Comparison of ENCODE assay signal across 26 cellular contexts in genomic region chr4:56313132-56313531, GRCh38.
A peak's percentile ranks its signal among the peaks of the same experiment; 100 is the strongest.
DNase-seq lines count a peak whose midpoint lies in the region; ATAC-seq, FAIRE-seq and TF ChIP-seq lines count a peak whose summit lies in the region.
"Had no signal": no experiment of that assay in that cellular context is flagged by ENCODE, and none has a peak within 500 bp of the region (broad histone marks: within the 10 kb centered on the region; RNA-seq: fewer than 3 reads in every experiment).

No MANE protein-coding gene starts in this region.

- ATAC-seq in Right ventricle myocardium inferior (no peak), heart right ventricle (no peak), HepG2 (no peak)
- ATAC-seq: GM12878 had no signal

- TF ChIP-seq EP300 in HepG2 (IDR thresholded peaks at IDR 0.05; ENCODE audit: low read depth in 2 of 2, low read length in 2 of 2) (no peak), HepG2 (CRISPR knock-in tag; IDR thresholded peaks at IDR 0.05; ENCODE audit: borderline replicate concordance) (no peak)

- H3K36me3 ChIP-seq in heart right ventricle (no peaks in the 10 kb centered on the region), HepG2 (replicated peaks in 1 of 2; ENCODE audit: control insufficient read depth in 1 of 2, insufficient read depth in 2 of 2, low read length in 2 of 2) (no peaks in the 10 kb centered on the region)

- H3K9me3 ChIP-seq in heart right ventricle (no peaks in the 10 kb centered on the region), HepG2 (ENCODE audit: low read length) (no peaks in the 10 kb centered on the region)
- H3K9me3 ChIP-seq: BE2C had no signal

- in situ Hi-C loops in HepG2 (cut with HindIII; ENCODE audit: extremely low pct_ligation_motif_present, low pct_unique_long_range_greater_than_20kb): no loop called here

- TF ChIP-seq RAD21 in HepG2 (CRISPR knock-in tag; IDR thresholded peaks at IDR 0.05): no peak

- no peak overlapping the region for H3K27ac ChIP-seq in heart right ventricle
- no peak overlapping the region for H3K27ac ChIP-seq in HepG2 (ENCODE audit: extremely low read length, insufficient read depth, low read length)
- H3K27ac ChIP-seq: BLaER1 had no signal

- H4K20me1 ChIP-seq in HepG2 (ENCODE audit: insufficient read depth, low read length): no peaks in the 10 kb centered on the region
- H4K20me1 ChIP-seq: BLaER1 had no signal

- CTCF ChIA-PET in HepG2 (lab: Yijun Ruan, JAX; ENCODE audit: low intra/inter-chr PET ratio, low total read pairs): no interaction called here

- H3K36me3 Mint-ChIP-seq in endothelial cell (ENCODE audit: low read depth, unreplicated experiment): peaks cover 36% of the 10 kb centered on the region
- H3K36me3 Mint-ChIP-seq: CD14-positive monocyte; CD4-positive, alpha-beta memory T cell; CD4-positive, CD25-positive, alpha-beta regulatory T cell; CD8-positive, alpha-beta memory T cell had no signal

- H3K4me2 ChIP-seq in HepG2 (ENCODE audit: low read depth, low read length): no peak overlapping the region
- H3K4me2 ChIP-seq: BLaER1 had no signal

- H3K9me3 Mint-ChIP-seq in endothelial cell (ENCODE audit: unreplicated experiment): no peaks in the 10 kb centered on the region

- POLR2A ChIA-PET in HepG2 (lab: Yijun Ruan, JAX): no interaction called here

- H3K27me3 Mint-ChIP-seq in endothelial cell (ENCODE audit: unreplicated experiment): peaks cover 13% of the 10 kb centered on the region
- H3K27me3 Mint-ChIP-seq: CD4-positive, CD25-positive, alpha-beta regulatory T cell had no signal

- no peaks in the 10 kb centered on the region for H3K79me2 ChIP-seq in HepG2 (ENCODE audit: insufficient read depth, low read length)

- H3K9ac ChIP-seq in HepG2 (ENCODE audit: insufficient read depth, low read depth, low read length): no peak overlapping the region
- H3K9ac ChIP-seq: BLaER1 had no signal

- H3K4me1 Mint-ChIP-seq in endothelial cell (ENCODE audit: unreplicated experiment): no peaks in the 10 kb centered on the region
- H3K4me1 Mint-ChIP-seq: CD14-positive monocyte; CD4-positive, alpha-beta memory T cell; CD4-positive, CD25-positive, alpha-beta regulatory T cell; CD8-positive, alpha-beta memory T cell had no signal

- 96% methylated on average over 12 of the region's 12 CpGs for WGBS in heart right ventricle, 2 donors
- 89% methylated on average over 11 of the region's 12 CpGs for WGBS in HepG2 (ENCODE audit: low lambda C conversion rate)

- FAIRE-seq in HepG2 (lab: Jason Lieb, UNC): no peak
- FAIRE-seq: A204.1, GM12878, GM12892, GM18507 had no signal

- TF ChIP-seq CTCF in heart right ventricle (IDR thresholded peaks at IDR 0.05) (no peak), endothelial cell (IDR thresholded peaks at IDR 0.05; ENCODE audit: unreplicated experiment) (no peak), HepG2 (CRISPR knock-in tag; IDR thresholded peaks at IDR 0.05) (no peak)

- H3K4me3 ChIP-seq in heart right ventricle (no peak overlapping the region), HepG2 (replicated peaks in 1 of 3; ENCODE audit: insufficient read depth in 1 of 3, low read depth in 2 of 3, low read length in 3 of 3) (no peak overlapping the region)
- H3K4me3 ChIP-seq: BLaER1, GM12878 had no signal

- no TSS peak for BruUV-seq in HepG2 (replicated peaks; lab: Mats Ljungman, UMichigan)

- no peaks in the 10 kb centered on the region for H3K4me1 ChIP-seq in heart right ventricle
- H3K4me1 ChIP-seq in HepG2 (ENCODE audit: insufficient read depth, low read length): peaks cover 4% of the 10 kb centered on the region

- H2AFZ ChIP-seq in HepG2 (ENCODE audit: low read length): no peak overlapping the region

- DNase-seq in Right ventricle myocardium inferior (ENCODE audit: missing footprints) (peak; percentile 55), heart right ventricle (no peak), endothelial cell (ENCODE audit: low spot score) (no peak), HepG2 (ENCODE audit: low spot score) (no peak), NCI-H1417 (lab: John Stamatoyannopoulos, UW) (no peak)
- DNase-seq: 8988T; ACHN; BE2C; C1 segment of cervical spinal cord; CD4-positive, alpha-beta memory T cell; CD4-positive, CD25-positive, alpha-beta regulatory T cell; CD8-positive, alpha-beta memory T cell; COR-L47; DMS 273 treated with DMSO at 0.1 percent for 48 hours; DMS153; DMS53; DMS79; DND-41; EL; GDM1 had no signal

- no peak for TF ChIP-seq POLR2A in HepG2 (IDR thresholded peaks at IDR 0.05; ENCODE audit: insufficient read depth in 1 of 2, low read depth in 2 of 2, low read length in 2 of 2)

- no peak overlapping the region for H3K27ac Mint-ChIP-seq in endothelial cell (ENCODE audit: unreplicated experiment)
- H3K27ac Mint-ChIP-seq: CD14-positive monocyte; CD4-positive, CD25-positive, alpha-beta regulatory T cell; CD8-positive, alpha-beta memory T cell had no signal

- H3K27me3 ChIP-seq in heart right ventricle: no peaks in the 10 kb centered on the region
- no peaks in the 10 kb centered on the region for H3K27me3 ChIP-seq in HepG2 (ENCODE audit: control insufficient read depth in 1 of 2, insufficient read depth in 2 of 2, low read length in 2 of 2)
- H3K27me3 ChIP-seq: BE2C, BLaER1 had no signal

- intact Hi-C loops in Right ventricle myocardium inferior (cut with DNase I) (no loop called here), heart right ventricle (cut with DNase I) (no loop called here), HepG2 (cut with micrococcal nuclease; ENCODE audit: unreplicated experiment) (no loop called here)

- peak overlapping the region; percentile 11 for H3K4me3 Mint-ChIP-seq in endothelial cell (ENCODE audit: unreplicated experiment)
- H3K4me3 Mint-ChIP-seq: CD14-positive monocyte; CD4-positive, alpha-beta memory T cell; CD4-positive, CD25-positive, alpha-beta regulatory T cell; CD8-positive, alpha-beta memory T cell had no signal

TF ChIP-seq in HepG2, 621 proteins besides CTCF, POLR2A, EP300 and RAD21 (continues in another document):
- TF ChIP-seq DBP (CRISPR knock-in tag; IDR thresholded peaks at IDR 0.05; ENCODE audit: not compliant biosample characterization) (no peak), USF2 (IDR thresholded peaks at IDR 0.05; ENCODE audit: low read depth, low read length) (no peak), USF2 (CRISPR knock-in tag; IDR thresholded peaks at IDR 0.05; ENCODE audit: borderline replicate concordance) (no peak), KLF16 (CRISPR knock-in tag; IDR thresholded peaks at IDR 0.05) (no peak), ZNF552 (CRISPR knock-in tag; IDR thresholded peaks at IDR 0.05; ENCODE audit: borderline replicate concordance) (no peak), TEAD2 (CRISPR knock-in tag; IDR thresholded peaks at IDR 0.05) (no peak), CEBPZ (IDR thresholded peaks at IDR 0.05; ENCODE audit: low read length) (no peak)
